ENCODE assay signal across 8 cellular contexts in the genomic region with DNA sequence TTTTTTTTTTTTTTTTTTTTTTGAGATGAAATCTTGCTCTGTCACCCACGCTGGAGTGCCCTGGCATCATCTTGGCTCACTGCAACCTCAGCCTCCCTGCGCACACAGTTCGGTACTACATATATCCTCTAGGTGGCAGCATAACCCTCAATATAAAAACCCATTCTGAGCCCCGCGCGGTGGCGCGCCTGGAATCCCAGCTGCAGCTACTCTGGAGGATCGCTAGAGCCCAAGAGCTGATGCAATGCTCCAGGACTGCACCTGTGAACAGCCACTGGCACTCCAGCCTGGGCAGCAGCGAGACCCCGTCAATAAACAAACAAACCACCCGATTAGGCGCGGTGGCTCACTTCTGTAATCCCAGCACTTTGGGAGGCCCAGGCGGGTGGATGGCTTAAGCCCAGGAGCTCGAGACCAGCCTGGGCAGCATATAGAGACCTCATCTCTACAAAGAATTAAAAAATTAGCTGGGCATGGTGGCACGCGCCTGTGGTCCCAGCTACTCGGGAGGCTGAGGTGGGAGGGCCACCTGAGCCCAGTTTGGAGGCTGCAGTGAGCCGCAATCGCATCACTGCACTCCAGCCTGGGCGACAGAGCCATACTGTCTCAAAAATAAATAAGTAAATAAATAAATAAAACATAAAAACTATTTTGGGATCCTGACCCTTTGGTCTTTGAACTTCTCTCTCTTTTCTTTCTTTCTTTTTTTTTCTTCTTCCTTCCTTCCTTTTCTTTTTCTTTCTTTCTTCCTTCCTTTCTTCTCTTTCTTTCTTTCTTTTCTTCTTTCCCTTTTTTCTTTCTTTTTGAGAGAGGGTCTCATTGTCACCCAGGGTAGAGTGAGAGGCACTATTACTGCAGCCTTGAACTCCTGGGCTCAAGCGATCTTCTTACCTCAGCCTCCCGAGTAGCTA. TPM values are rescaled to one million over a fixed set of nuclear protein-coding genes. Genes with fewer than 3 reads are reported as not detected.
DNase-seq lines count a peak whose midpoint lies in the region; ATAC-seq, FAIRE-seq and TF ChIP-seq lines count a peak whose summit lies in the region.

No MANE protein-coding gene starts in this region.

- no peaks in the 10 kb centered on the region for H3K27me3 ChIP-seq in bronchial epithelial cell (ENCODE audit: control insufficient read depth, insufficient read depth, low read length)

- FAIRE-seq in bronchial epithelial cell (lab: Jason Lieb, UNC) = no peak

- H3K4me3 ChIP-seq in bronchial epithelial cell (ENCODE audit: low read depth, low read length) = peak overlapping the region; percentile 10

- peak; percentile 90 for ATAC-seq in GM18868 (IDR thresholded peaks at IDR 0.05; ENCODE audit: unreplicated experiment)
- peak; percentile 87 for ATAC-seq in HG03432 (IDR thresholded peaks at IDR 0.05; ENCODE audit: unreplicated experiment)

- H3K36me3 ChIP-seq in bronchial epithelial cell (ENCODE audit: control insufficient read depth, insufficient read depth, low read length) = no peaks in the 10 kb centered on the region

- in situ Hi-C loops in ACHN (cut with HindIII; ENCODE audit: low pct_ligation_motif_present, low pct_unique_long_range_greater_than_20kb, low sequenced_read_pairs) = loop anchor here (25.0 kb wide), 1 partner anchor 119 kb away; no protein-coding TSS in a partner anchor

- TF ChIP-seq CTCF in bronchial epithelial cell (IDR thresholded peaks at IDR 0.05; ENCODE audit: insufficient read depth, low read length, severe bottlenecking) = peak; percentile 75

- peak; percentile 93 for DNase-seq in ACHN
- peak; percentile 85 to 92 for DNase-seq in NCI-H446 (lab: John Stamatoyannopoulos, UW)
- DNase-seq in activated CD4-positive, CD25-positive, alpha-beta regulatory T cell treated with anti-CD3 and anti-CD28 coated beads, Interleukin-2, amount 50 U/mL, for 16 hours (ENCODE audit: low read depth, low spot score) = peak; percentile 51
- DNase-seq in bronchial epithelial cell (ENCODE audit: low read depth) = peak; percentile 76
- peak; percentile 98 for DNase-seq in islet precursor cell
- peak; percentile 42 to 64 (median 52) for DNase-seq in stimulated activated CD4-positive, alpha-beta T cell treated with anti-CD3 and anti-CD28 coated beads, Interleukin-1b, Interleukin-23, amount 100 ng/mL, for 24 hours (ENCODE audit: low read depth in 4 of 4, low spot score in 1 of 4)

RNA-seq across cellular contexts. Expression of a gene that starts 15.4 kb away (rescaled TPM):
- total RNA-seq in bronchial epithelial cell = 17.9 and 19.1 TPM in 2 replicates

RNA-seq across cellular contexts. Expression of a gene that starts 16.1 kb away (rescaled TPM):
- total RNA-seq in bronchial epithelial cell = 47.5 and 57.1 TPM in 2 replicates

Comparison
In these comparisons a context has a peak if more than half of its experiments do, and no peak if none do; other contexts are left out.
1. Peak in every context shown above with its lines: DNase-seq, ATAC-seq and H3K4me3 ChIP-seq.